Comparison of ENCODE assay signal across 31 cellular contexts in genomic region chr11:120404495-120404894, GRCh38.
A peak's percentile ranks its signal among the peaks of the same experiment; 100 is the strongest.
DNase-seq lines count a peak whose midpoint lies in the region; ATAC-seq, FAIRE-seq and TF ChIP-seq lines count a peak whose summit lies in the region.
"Had no signal": no experiment of that assay in that cellular context is flagged by ENCODE, and none has a peak within 500 bp of the region (broad histone marks: within the 10 kb centered on the region; RNA-seq: fewer than 3 reads in every experiment).

No MANE protein-coding gene starts in this region.

- H3K18ac ChIP-seq in H9 (ENCODE audit: insufficient read length, low read depth, low read length) (no peak overlapping the region), mesendoderm (ENCODE audit: low read length) (no peak overlapping the region)

- no peaks in the 10 kb centered on the region for H3K27me3 Mint-ChIP-seq in H9 (ENCODE audit: low read depth)
- H3K27me3 Mint-ChIP-seq: progenitor cell of endocrine pancreas had no signal

- H3K36me3 Mint-ChIP-seq in H9 (ENCODE audit: insufficient read depth in 1 of 3, low read depth in 3 of 3), result no peaks in the 10 kb centered on the region; a peak in 1 of 7 replicates

- H3T11ph ChIP-seq in H9 (ENCODE audit: low read length), result no peak overlapping the region

- H3K27me3 ChIP-seq in H9 (ENCODE audit: insufficient read depth, low read length) (no peaks in the 10 kb centered on the region), endothelial cell of umbilical vein (ENCODE audit: control insufficient read depth in 2 of 2, insufficient read depth in 2 of 2, low read length in 2 of 2) (no peaks in the 10 kb centered on the region), mesendoderm (ENCODE audit: insufficient read depth, low read length, poor library complexity) (no peaks in the 10 kb centered on the region)
- H3K27me3 ChIP-seq: BLaER1 treated with 17β-estradiol and CSF1 and Interleukin-3, amounts not matched to agents 10 nM and 100 nM; esophagus muscularis mucosa; Peyer's patch; SJSA1; stomach; tibial artery had no signal

- no peak overlapping the region for H2BK5ac ChIP-seq in H9 (ENCODE audit: insufficient read length, low read length)
- no peak overlapping the region for H2BK5ac ChIP-seq in mesendoderm (ENCODE audit: low read length)

- FAIRE-seq in endothelial cell of umbilical vein (lab: Jason Lieb, UNC), result peak; percentile 72
- FAIRE-seq: TTC549 had no signal

- no peak for ATAC-seq in GM21360 (IDR thresholded peaks at IDR 0.05; ENCODE audit: unreplicated experiment)
- ATAC-seq: left colon had no signal

- no CpG with 5 or more reads among the region's 6 CpGs for WGBS in H9 (ENCODE audit: extremely low coverage, insufficient read length, low lambda C conversion rate)
- no CpG with 5 or more reads among the region's 6 CpGs for WGBS in mesendoderm (ENCODE audit: extremely low coverage, insufficient coverage, low lambda C conversion rate)

- 0 out of 2 replicates have a peak, but pooled peaks cover 2% of the 10 kb centered on the region for H3K79me2 ChIP-seq in H9 (ENCODE audit: insufficient read depth, low read length)
- peaks cover 73% of the 10 kb centered on the region for H3K79me2 ChIP-seq in endothelial cell of umbilical vein (ENCODE audit: control insufficient read depth, insufficient read depth, low read length)
- peaks cover 3% of the 10 kb centered on the region for H3K79me2 ChIP-seq in mesendoderm (ENCODE audit: control insufficient read depth, insufficient read depth, low read length)

- H3K4me1 ChIP-seq in H9 (ENCODE audit: insufficient read depth, low read length), result peaks cover 5% of the 10 kb centered on the region; the same call in 1 of the 2 replicates
- peaks cover 36% of the 10 kb centered on the region for H3K4me1 ChIP-seq in endothelial cell of umbilical vein (ENCODE audit: control insufficient read depth, extremely low read depth, insufficient read depth, low read length)
- peaks cover 7% of the 10 kb centered on the region for H3K4me1 ChIP-seq in mesendoderm (ENCODE audit: control insufficient read depth, low read depth, low read length)

- H4K8ac ChIP-seq in H9 (replicated peaks; ENCODE audit: insufficient read length, low read depth, low read length) (no peak overlapping the region), mesendoderm (ENCODE audit: low read depth, low read length) (no peak overlapping the region)

- H3K4me2 ChIP-seq in H9 (ENCODE audit: insufficient read depth, insufficient read length, low read length) (peak overlapping the region; percentile 32), endothelial cell of umbilical vein (ENCODE audit: insufficient read depth, low read length) (peak overlapping the region; percentile 57), mesendoderm (ENCODE audit: low read length) (no peak overlapping the region)
- H3K4me2 ChIP-seq: BLaER1 treated with 17β-estradiol and CSF1 and Interleukin-3, amounts not matched to agents 10 nM and 100 nM had no signal

- H2AFZ ChIP-seq in H9 (ENCODE audit: low read length) (no peak overlapping the region), endothelial cell of umbilical vein (ENCODE audit: low read depth, low read length) (no peak overlapping the region)

- H4K91ac ChIP-seq in H9 (ENCODE audit: insufficient read length, low read depth, low read length), result no peak overlapping the region

- H4K20me1 ChIP-seq in H9 (ENCODE audit: control insufficient read depth, insufficient read depth, insufficient read length) (no peaks in the 10 kb centered on the region), endothelial cell of umbilical vein (replicated peaks; ENCODE audit: control insufficient read depth, extremely low read depth, insufficient read depth, low read length) (no peaks in the 10 kb centered on the region)

- no peak for TF ChIP-seq POLR2A in endothelial cell of umbilical vein (IDR thresholded peaks at IDR 0.05; ENCODE audit: low read depth, low read length)

- H3K4me3 ChIP-seq in endothelial cell of umbilical vein (replicated peaks in 1 of 3; ENCODE audit: insufficient read depth in 1 of 3, low read depth in 1 of 3, low read length in 3 of 3), result no peak overlapping the region
- no peak overlapping the region for H3K4me3 ChIP-seq in mesendoderm (ENCODE audit: low read length)
- H3K4me3 ChIP-seq: BLaER1 treated with 17β-estradiol and CSF1 and Interleukin-3, amounts not matched to agents 10 nM and 100 nM; esophagus muscularis mucosa; Peyer's patch; SJSA1; stomach; tibial artery had no signal

- H3K9me3 ChIP-seq in H9 (ENCODE audit: control insufficient read depth, low read depth, low read length) (no peaks in the 10 kb centered on the region), endothelial cell of umbilical vein (replicated peaks; ENCODE audit: control insufficient read depth, insufficient read depth, low read length) (no peaks in the 10 kb centered on the region)
- H3K9me3 ChIP-seq: BLaER1 treated with 17β-estradiol and CSF1 and Interleukin-3, amounts not matched to agents 10 nM and 100 nM; esophagus muscularis mucosa; Peyer's patch; SJSA1; stomach; tibial artery had no signal

- H3K4me1 Mint-ChIP-seq in H9, result peaks cover 39 to 48% of the 10 kb centered on the region in 2 experiments
- H3K4me1 Mint-ChIP-seq: activated CD4-positive, alpha-beta memory T cell treated with anti-CD3 and anti-CD28 coated beads, Interleukin-2, amount 10 ng/mL, durations not matched to agents 7 days and 5 days had no signal

- H3K9me3 Mint-ChIP-seq in H9, result no peaks in the 10 kb centered on the region
- H3K9me3 Mint-ChIP-seq: activated CD4-positive, alpha-beta memory T cell treated with anti-CD3 and anti-CD28 coated beads, Interleukin-2, amount 10 ng/mL, durations not matched to agents 7 days and 5 days; brain; neural crest cell had no signal

- no peak overlapping the region for H2BK120ac ChIP-seq in H9 (ENCODE audit: low read depth, low read length, poor library complexity, severe bottlenecking)
- no peak overlapping the region for H2BK120ac ChIP-seq in mesendoderm (ENCODE audit: low read depth, low read length)

- H4K5ac ChIP-seq in H9 (ENCODE audit: insufficient read length, low read depth, low read length) (no peak overlapping the region), mesendoderm (ENCODE audit: low read length) (no peak overlapping the region)

- H2BK15ac ChIP-seq in H9 (ENCODE audit: low read depth, low read length) (no peak overlapping the region), mesendoderm (replicated peaks; ENCODE audit: low read depth) (no peak overlapping the region)

- POLR2A ChIA-PET in endothelial cell of umbilical vein (lab: Charles Lee), result no interaction called here

- peak overlapping the region; percentile 53 to 90 (median 82); a peak in 4 of 7 replicates for H3K27ac Mint-ChIP-seq in H9
- H3K27ac Mint-ChIP-seq: activated CD4-positive, alpha-beta memory T cell treated with anti-CD3 and anti-CD28 coated beads, Interleukin-2, amount 10 ng/mL, durations not matched to agents 7 days and 5 days had no signal

- CTCF ChIA-PET in endothelial cell of umbilical vein (lab: Charles Lee), result interaction anchor here (0.6 to 1.8 kb wide), 6 partner anchors 9 to 69 kb away, joined by 3 to 6 read pairs (median 4); no protein-coding TSS in a partner anchor

- no peak for TF ChIP-seq CTCF in H9 (conservative IDR thresholded peaks at IDR 0.05)
- no peak for TF ChIP-seq CTCF in endothelial cell of umbilical vein (IDR thresholded peaks at IDR 0.05; ENCODE audit: extremely low read depth in 1 of 2, insufficient read depth in 1 of 2, low read depth in 1 of 2, low read length in 2 of 2)

- H3K23ac ChIP-seq in H9 (ENCODE audit: insufficient read length, low read depth, low read length) (no peak overlapping the region), mesendoderm (ENCODE audit: low read length) (no peak overlapping the region)

- intact Hi-C loops in endothelial cell of umbilical vein (cut with micrococcal nuclease), result loop anchor here (1.0 kb wide), 1 partner anchor 67 kb away; no protein-coding TSS in a partner anchor

- H3K14ac ChIP-seq in H9 (ENCODE audit: insufficient read depth, low read length), result peak overlapping the region; percentile 12; the same call in 1 of the 2 replicates

- H2AK5ac ChIP-seq in H9 (ENCODE audit: insufficient read length, low read length), result no peak overlapping the region
- H2AK5ac ChIP-seq in mesendoderm (ENCODE audit: low read length), result no peak overlapping the region

- H3K79me1 ChIP-seq in H9 (ENCODE audit: insufficient read depth, low read depth, low read length, poor library complexity, severe bottlenecking) (no peaks in the 10 kb centered on the region), mesendoderm (ENCODE audit: low read length) (peaks cover 2% of the 10 kb centered on the region)

- H3K4me3 Mint-ChIP-seq in H9, result peak overlapping the region; percentile 14 to 39; a peak in 3 of 5 replicates
- H3K4me3 Mint-ChIP-seq: activated CD4-positive, alpha-beta memory T cell treated with anti-CD3 and anti-CD28 coated beads, Interleukin-2, amount 10 ng/mL, durations not matched to agents 7 days and 5 days; brain; neural crest cell had no signal

- H3K36me3 ChIP-seq in endothelial cell of umbilical vein (ENCODE audit: control insufficient read depth in 2 of 2, extremely low read depth in 1 of 2, insufficient read depth in 2 of 2, low read length in 2 of 2), result no peaks in the 10 kb centered on the region
- no peaks in the 10 kb centered on the region for H3K36me3 ChIP-seq in mesendoderm (ENCODE audit: control insufficient read depth, insufficient read depth, low read length)
- H3K36me3 ChIP-seq: Peyer's patch, SJSA1 had no signal

- H3K9me1 ChIP-seq in endothelial cell of umbilical vein (replicated peaks; ENCODE audit: control insufficient read depth, extremely low read depth, insufficient read depth, low read length), result no peaks in the 10 kb centered on the region

- H3K56ac ChIP-seq in H9 (ENCODE audit: insufficient read length, low read depth, low read length) (no peak overlapping the region), mesendoderm (ENCODE audit: low read length) (no peak overlapping the region)

- H3K27ac ChIP-seq in H9 (ENCODE audit: insufficient read length, low read depth, low read length) (peak overlapping the region; percentile 16), endothelial cell of umbilical vein (ENCODE audit: insufficient read depth, low read depth, low read length) (peak overlapping the region; percentile 30), mesendoderm (ENCODE audit: low read depth, low read length) (no peak overlapping the region)
- H3K27ac ChIP-seq: BLaER1 treated with 17β-estradiol and CSF1 and Interleukin-3, amounts not matched to agents 10 nM and 100 nM; esophagus muscularis mucosa; Peyer's patch; SJSA1; stomach; tibial artery had no signal

- H2BK20ac ChIP-seq in H9 (ENCODE audit: low read depth, low read length, poor library complexity, severe bottlenecking), result peak overlapping the region; percentile 83

- H3K23me2 ChIP-seq in H9 (ENCODE audit: insufficient read length, low read depth, low read length, poor library complexity, severe bottlenecking), result no peaks in the 10 kb centered on the region

- H3K4ac ChIP-seq in H9 (ENCODE audit: low read depth, low read length), result no peak overlapping the region
- H3K4ac ChIP-seq in mesendoderm (ENCODE audit: low read depth, low read length), result no peak overlapping the region

- H3K9ac ChIP-seq in H9 (ENCODE audit: extremely low read depth, insufficient read length, low read length) (no peak overlapping the region), endothelial cell of umbilical vein (replicated peaks; ENCODE audit: extremely low read depth, insufficient read depth, low read length) (no peak overlapping the region), mesendoderm (ENCODE audit: low read length) (no peak overlapping the region)
- H3K9ac ChIP-seq: BLaER1 treated with 17β-estradiol and CSF1 and Interleukin-3, amounts not matched to agents 10 nM and 100 nM had no signal

- no peak overlapping the region for H2BK12ac ChIP-seq in H9 (ENCODE audit: insufficient read length, low read depth, low read length)

- dilution Hi-C loops in endothelial cell of umbilical vein (cut with MboI; ENCODE audit: extremely low pct_ligation_motif_present, low sequenced_read_pairs), result no loop called here

- BruUV-seq in endothelial cell of umbilical vein (replicated peaks; lab: Mats Ljungman, UMichigan), result no TSS peak

- no peak for DNase-seq in H9
- DNase-seq in NCI-H2227 treated with DMSO at 0.1 percent for 48 hours (lab: John Stamatoyannopoulos, UW), result peak; percentile 7
- DNase-seq in endothelial cell of umbilical vein (ENCODE audit: low read depth, low spot score), result peak; percentile 71
- DNase-seq in mesendoderm, result peak; percentile 80
- DNase-seq in NCI-H524 (lab: John Stamatoyannopoulos, UW), result no peak
- no peak for DNase-seq in amygdala (lab: John Stamatoyannopoulos, UW)
- DNase-seq in EL, result no peak
- DNase-seq: activated CD4-positive, alpha-beta memory T cell treated with anti-CD3 and anti-CD28 coated beads, Interleukin-2, amount 10 ng/mL, durations not matched to agents 7 days and 5 days; activated CD4-positive, CD25-positive, alpha-beta regulatory T cell treated with anti-CD3 and anti-CD28 coated beads, Interleukin-2, amount 50 U/mL, for 72 hours; activated effector memory CD4-positive, alpha-beta T cell treated with Interleukin-2 at 50 U/mL for 16 hours; COR-L47; DND-41; effector memory CD4-positive, alpha-beta T cell; HCEC 1CT; left colon; NCI-H1105; NCI-H2081; NCI-H446; NK-92 treated with Interleukin-12 subunit alpha and Interleukin-12 subunit beta, amount 100 ng/mL, for 24 hours; Peyer's patch; stomach; T-helper 1 cell; tibial artery had no signal

Comparison
In these comparisons a context has a peak if more than half of its experiments do, and no peak if none do; other contexts are left out.
1. DNase-seq: peak in NCI-H2227 treated with DMSO at 0.1 percent for 48 hours (single experiment), endothelial cell of umbilical vein (single experiment) and mesendoderm (single experiment); none in H9 (single experiment), NCI-H524 (0 of 2), amygdala (0 of 56) and EL (single experiment).